In the genomic region with DNA sequence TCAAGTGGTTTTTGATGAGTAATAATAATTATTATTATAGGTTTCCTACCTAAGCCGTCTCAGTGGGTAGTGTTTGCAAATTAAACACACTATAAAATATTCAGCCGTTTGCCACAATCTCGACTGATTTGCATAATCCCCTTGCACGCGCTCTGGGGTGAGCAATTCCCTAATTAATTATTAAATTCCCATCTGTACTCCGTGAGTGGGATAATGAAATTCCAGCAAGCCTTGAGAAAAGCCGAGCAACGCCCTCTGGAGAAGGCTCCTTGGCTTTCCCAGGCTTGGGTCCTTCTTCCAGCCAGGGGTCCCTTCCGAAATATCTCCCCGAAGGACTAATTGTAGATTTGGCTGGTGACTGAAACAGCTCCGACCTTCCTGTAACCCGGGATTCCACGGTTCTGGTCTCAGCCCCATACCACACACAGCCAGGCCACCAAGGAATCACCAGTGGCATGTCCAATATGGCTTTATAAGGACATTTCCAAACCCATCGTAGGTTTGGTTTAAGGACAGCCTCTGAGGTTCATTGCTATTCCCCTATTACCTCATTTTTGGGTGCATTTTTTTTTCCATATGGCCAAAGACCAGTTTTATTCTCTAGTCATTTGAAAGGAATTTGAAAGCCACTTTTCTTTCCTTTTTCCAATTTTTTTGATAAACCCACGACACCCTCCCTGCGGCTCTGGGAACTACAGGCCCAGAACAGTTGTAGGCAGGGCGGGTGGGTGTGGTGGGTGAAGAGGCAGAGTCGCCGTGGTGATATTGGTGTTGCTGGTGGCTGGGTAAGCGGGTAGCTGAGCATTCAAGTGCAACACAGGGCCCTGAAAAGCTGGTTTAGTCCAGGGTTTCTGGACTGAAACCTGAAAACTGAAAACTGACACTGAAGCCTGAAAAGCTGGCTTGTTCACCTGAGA, we compare ENCODE assay signal across 26 cellular contexts. TPM values are rescaled to one million over a fixed set of nuclear protein-coding genes. Genes with fewer than 3 reads are reported as not detected.
DNase-seq lines count a peak whose midpoint lies in the region; ATAC-seq and TF ChIP-seq lines count a peak whose summit lies in the region.
"Had no signal": no experiment of that assay in that cellular context is flagged by ENCODE, and none has a peak within 500 bp of the region (broad histone marks: within the 10 kb centered on the region; RNA-seq: fewer than 3 reads in every experiment).

No MANE protein-coding gene starts in this region.

- no peak for TF ChIP-seq CTCF in body of pancreas (IDR thresholded peaks at IDR 0.05)
- no peak for TF ChIP-seq CTCF in right atrium auricular region (IDR thresholded peaks at IDR 0.05)
- TF ChIP-seq CTCF in type B pancreatic cell (conservative IDR thresholded peaks at IDR 0.05) = no peak

- H3K27me3 Mint-ChIP-seq in type B pancreatic cell = no peaks in the 10 kb centered on the region

- intact Hi-C loops in body of pancreas (cut with DNase I) = no loop called here

- no peak overlapping the region for H3K4me3 Mint-ChIP-seq in type B pancreatic cell
- H3K4me3 Mint-ChIP-seq: activated CD4-positive, alpha-beta memory T cell treated with anti-CD3 and anti-CD28 coated beads, Interleukin-2, amount 10 ng/mL, durations not matched to agents 7 days and 5 days; CD8-positive, alpha-beta memory T cell; HFFc6; stimulated activated naive B cell treated with anti-CD40 and anti-IgM and Interleukin-4, amounts not matched to agents 10 μg/mL and 1 μg/mL and 100 μg/mL, for 72 hours had no signal

- WGBS in body of pancreas, 2 donors = 83 to 87% methylated on average over 20 of the region's 20 CpGs

- H3K27ac ChIP-seq in body of pancreas (no peak overlapping the region), right atrium auricular region (peak overlapping the region in 1 of 2 donors; percentile 6)
- H3K27ac ChIP-seq: 22Rv1, cardiac muscle cell had no signal

- peaks cover 5% of the 10 kb centered on the region for H3K9me3 Mint-ChIP-seq in type B pancreatic cell
- H3K9me3 Mint-ChIP-seq: activated CD4-positive, alpha-beta memory T cell treated with anti-CD3 and anti-CD28 coated beads, Interleukin-2, amount 10 ng/mL, durations not matched to agents 7 days and 5 days; CD8-positive, alpha-beta memory T cell; stimulated activated naive B cell treated with anti-CD40 and anti-IgM and Interleukin-4, amounts not matched to agents 10 μg/mL and 1 μg/mL and 100 μg/mL, for 72 hours had no signal

- H3K9me3 ChIP-seq in body of pancreas (no peaks in the 10 kb centered on the region), right atrium auricular region (no peaks in the 10 kb centered on the region)

- H3K4me1 ChIP-seq in body of pancreas = no peaks in the 10 kb centered on the region
- H3K4me1 ChIP-seq in right atrium auricular region = peaks cover 0 to 5% of the 10 kb centered on the region in 2 donors

- no peaks in the 10 kb centered on the region for H3K36me3 ChIP-seq in body of pancreas (replicated peaks in 1 of 2; ENCODE audit: insufficient read depth in 1 of 2, low read depth in 2 of 2)
- H3K36me3 ChIP-seq in right atrium auricular region = no peaks in the 10 kb centered on the region
- H3K36me3 ChIP-seq: cardiac muscle cell had no signal

- H3K27me3 ChIP-seq in body of pancreas (no peaks in the 10 kb centered on the region), right atrium auricular region (no peaks in the 10 kb centered on the region)

- ATAC-seq in body of pancreas = peak; percentile 45
- no peak for ATAC-seq in HG02610 (IDR thresholded peaks at IDR 0.05; ENCODE audit: unreplicated experiment)
- ATAC-seq: stimulated activated naive B cell treated with anti-CD40 and anti-IgM and Interleukin-4, amounts not matched to agents 10 μg/mL and 1 μg/mL and 100 μg/mL, for 72 hours had no signal

- H3K36me3 Mint-ChIP-seq in type B pancreatic cell = no peaks in the 10 kb centered on the region
- H3K36me3 Mint-ChIP-seq: stimulated activated naive B cell treated with anti-CD40 and anti-IgM and Interleukin-4, amounts not matched to agents 10 μg/mL and 1 μg/mL and 100 μg/mL, for 72 hours had no signal

- TF ChIP-seq POLR2A in body of pancreas (IDR thresholded peaks at IDR 0.05) = no peak

- H3K4me1 Mint-ChIP-seq in type B pancreatic cell (ENCODE audit: unreplicated experiment) = no peaks in the 10 kb centered on the region
- H3K4me1 Mint-ChIP-seq: stimulated activated naive B cell treated with anti-CD40 and anti-IgM and Interleukin-4, amounts not matched to agents 10 μg/mL and 1 μg/mL and 100 μg/mL, for 72 hours had no signal

- H3K27ac Mint-ChIP-seq in type B pancreatic cell = peak overlapping the region; percentile 92
- H3K27ac Mint-ChIP-seq: activated CD4-positive, alpha-beta memory T cell treated with anti-CD3 and anti-CD28 coated beads, Interleukin-2, amount 10 ng/mL, durations not matched to agents 7 days and 5 days; HFFc6; stimulated activated naive B cell treated with anti-CD40 and anti-IgM and Interleukin-4, amounts not matched to agents 10 μg/mL and 1 μg/mL and 100 μg/mL, for 72 hours had no signal

- H3K4me3 ChIP-seq in body of pancreas = no peak overlapping the region
- no peak overlapping the region for H3K4me3 ChIP-seq in right atrium auricular region
- H3K4me3 ChIP-seq: cardiac muscle cell, lung, smooth muscle cell had no signal

- DNase-seq in DMS 273 (lab: John Stamatoyannopoulos, UW; ENCODE audit: unreplicated experiment) = peak; percentile 56
- no peak for DNase-seq in DMS 273 treated with DMSO at 0.1 percent for 48 hours (lab: John Stamatoyannopoulos, UW)
- peak in 1 of 4 donors; percentile 3 for DNase-seq in body of pancreas
- peak; percentile 61 for DNase-seq in right atrium auricular region (ENCODE audit: low spot score)
- DNase-seq in type B pancreatic cell (ENCODE audit: extremely low spot score, unreplicated experiment) = no peak
- DNase-seq in RPMI8226 = no peak
- DNase-seq in activated CD4-positive, CD25-positive, alpha-beta regulatory T cell treated with anti-CD3 and anti-CD28 coated beads, Interleukin-2, amount 50 U/mL, for 72 hours = no peak
- DNase-seq: activated CD4-positive, alpha-beta memory T cell treated with anti-CD3 and anti-CD28 coated beads, Interleukin-2, amount 10 ng/mL, durations not matched to agents 7 days and 5 days; activated CD4-positive, CD25-positive, alpha-beta regulatory T cell; activated gamma-delta T cell treated with Interleukin-2 at 50 U/mL for 16 hours; activated T-cell treated with anti-CD3 and anti-CD28 coated beads for 4 hours; CD8-positive, alpha-beta memory T cell; DMS79; HFFc6; hippocampal formation; NCI-H2029 treated with DMSO at 0.1 percent for 48 hours; stimulated activated CD4-positive, alpha-beta T cell treated with anti-CD3 and anti-CD28 coated beads, Interleukin-2, amount 100 ng/mL, for 48 hours; stimulated activated naive B cell treated with anti-CD40 and anti-IgM and Interleukin-4, amounts not matched to agents 10 μg/mL and 1 μg/mL and 100 μg/mL, for 72 hours; T1000; trophoblast cell had no signal

RNA-seq across cellular contexts. Expression of gene RGMA, which starts 33.2 kb away (rescaled TPM):
- total RNA-seq in body of pancreas = 1 to 10 TPM; 8.8 to 9.2 TPM
- total RNA-seq in right atrium auricular region = 1 to 10 TPM; 7.2 to 9.9 TPM
- 37.0 and 41.6 TPM in 2 replicates for total RNA-seq in type B pancreatic cell (ENCODE audit: low replicate concordance)
- total RNA-seq: pulmonary artery endothelial cell had no signal

Comparison
In these comparisons a context has a peak if more than half of its experiments do, and no peak if none do; other contexts are left out.
1. DNase-seq: peak in DMS 273 (single experiment) and right atrium auricular region (single experiment); none in DMS 273 treated with DMSO at 0.1 percent for 48 hours (single experiment), type B pancreatic cell (single experiment), RPMI8226 (single experiment) and activated CD4-positive, CD25-positive, alpha-beta regulatory T cell treated with anti-CD3 and anti-CD28 coated beads, Interleukin-2, amount 50 U/mL, for 72 hours (single experiment).